12 cellular contexts compared by ENCODE assay signal in the genomic region with DNA sequence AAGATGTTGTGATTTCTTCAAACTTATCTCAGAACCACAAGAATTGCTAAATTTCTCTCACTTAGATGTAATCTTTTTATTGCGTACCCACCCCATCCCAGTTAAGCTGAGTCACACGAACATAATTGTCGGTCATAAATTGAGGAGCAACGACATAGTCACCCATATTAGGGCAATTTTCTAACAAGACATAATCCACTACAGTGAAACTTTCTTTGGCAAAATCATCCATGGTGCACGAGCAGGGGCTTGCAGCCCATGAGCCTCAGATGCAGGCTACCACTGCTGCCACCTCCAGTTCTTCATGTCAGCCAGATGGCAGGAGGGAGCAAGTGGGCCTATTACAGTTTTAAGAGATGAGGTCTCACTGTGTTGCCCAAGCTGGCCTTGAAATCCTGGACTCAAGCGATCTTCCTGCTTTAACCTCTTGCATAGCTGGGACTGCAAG.
DNase-seq lines count a peak whose midpoint lies in the region; ATAC-seq and TF ChIP-seq lines count a peak whose summit lies in the region.
"Had no signal": no experiment of that assay in that cellular context is flagged by ENCODE, and none has a peak within 500 bp of the region (broad histone marks: within the 10 kb centered on the region; RNA-seq: fewer than 3 reads in every experiment).

No MANE protein-coding gene starts in this region.

- peaks cover 2 to 16% of the 10 kb centered on the region in 2 experiments for H3K36me3 ChIP-seq in SK-N-SH (replicated peaks in 1 of 2; ENCODE audit: control insufficient read depth in 1 of 2, insufficient read depth in 2 of 2, low read length in 1 of 2)

- TF ChIP-seq EP300 in SK-N-SH (IDR thresholded peaks at IDR 0.05; ENCODE audit: borderline replicate concordance in 1 of 2, low read depth in 1 of 2, low read length in 1 of 2) = no peak

- H3K9me3 ChIP-seq in SK-N-SH = no peaks in the 10 kb centered on the region

- H2AFZ ChIP-seq in SK-N-SH (ENCODE audit: low read depth) = no peak overlapping the region

- POLR2A ChIA-PET in SK-N-SH (lab: Yijun Ruan, JAX) = no interaction called here

- H3K9me3 Mint-ChIP-seq in stimulated activated memory B cell treated with anti-CD40 and anti-IgM and Interleukin-4, amounts not matched to agents 10 μg/mL and 1 μg/mL and 100 μg/mL, for 72 hours = no peaks in the 10 kb centered on the region
- H3K9me3 Mint-ChIP-seq: activated CD4-positive, alpha-beta T cell treated with anti-CD3 and anti-CD28 coated beads, Interleukin-2, amount 10 ng/mL, durations not matched to agents 7 days and 5 days; CD8-positive, alpha-beta T cell had no signal

- no peak overlapping the region for H3K27ac Mint-ChIP-seq in stimulated activated memory B cell treated with anti-CD40 and anti-IgM and Interleukin-4, amounts not matched to agents 10 μg/mL and 1 μg/mL and 100 μg/mL, for 72 hours
- H3K27ac Mint-ChIP-seq: activated CD4-positive, alpha-beta T cell treated with anti-CD3 and anti-CD28 coated beads, Interleukin-2, amount 10 ng/mL, durations not matched to agents 7 days and 5 days; CD8-positive, alpha-beta T cell had no signal

- H3K4me2 ChIP-seq in SK-N-SH = no peak overlapping the region

- H3K36me3 Mint-ChIP-seq in stimulated activated memory B cell treated with anti-CD40 and anti-IgM and Interleukin-4, amounts not matched to agents 10 μg/mL and 1 μg/mL and 100 μg/mL, for 72 hours = peaks cover 37% of the 10 kb centered on the region

- H3K9ac ChIP-seq in SK-N-SH = no peak overlapping the region

- intact Hi-C loops in left colon (cut with DNase I, micrococcal nuclease) (no loop called here), posterior vena cava (cut with DNase I) (no loop called here)

- no peak overlapping the region for H3K4me3 ChIP-seq in HL-60 (replicated peaks; ENCODE audit: insufficient read depth, low read length)
- H3K4me3 ChIP-seq in SK-N-SH (ENCODE audit: low read depth in 2 of 2, low read length in 1 of 2) = no peak overlapping the region

- peaks cover 0 to 22% of the 10 kb centered on the region in 2 experiments; a peak in 1 of 4 replicates for H3K4me1 ChIP-seq in SK-N-SH (ENCODE audit: control insufficient read depth in 1 of 2, insufficient read depth in 2 of 2, low read depth in 1 of 2, low read length in 1 of 2)

- TF ChIP-seq CTCF in AG09319 (IDR thresholded peaks at IDR 0.05; ENCODE audit: low read depth, low read length) (peak; percentile 4), HL-60 (IDR thresholded peaks at IDR 0.05; ENCODE audit: insufficient read depth, low read length) (no peak), SK-N-SH (IDR thresholded peaks at IDR 0.05) (no peak)

- 82% methylated on average over 6 of the region's 6 CpGs for WGBS in SK-N-SH (ENCODE audit: low lambda C conversion rate)

- H3K27me3 ChIP-seq in HL-60 (ENCODE audit: insufficient read depth, poor library complexity, severe bottlenecking) (no peaks in the 10 kb centered on the region), SK-N-SH (ENCODE audit: insufficient read depth) (no peaks in the 10 kb centered on the region)

- H3K27ac ChIP-seq in HL-60 (replicated peaks) (peak overlapping the region; percentile 47), SK-N-SH (ENCODE audit: low read depth in 2 of 2, low read length in 1 of 2) (no peak overlapping the region)

- H3K4me1 Mint-ChIP-seq in stimulated activated memory B cell treated with anti-CD40 and anti-IgM and Interleukin-4, amounts not matched to agents 10 μg/mL and 1 μg/mL and 100 μg/mL, for 72 hours = peaks cover 12% of the 10 kb centered on the region

- ATAC-seq in left colon (peak; percentile 85), HG03432 (IDR thresholded peaks at IDR 0.05; ENCODE audit: unreplicated experiment) (no peak)
- ATAC-seq in stimulated activated memory B cell treated with anti-CD40 and anti-IgM and Interleukin-4, amounts not matched to agents 10 μg/mL and 1 μg/mL and 100 μg/mL, for 72 hours = no peak
- ATAC-seq: CD8-positive, alpha-beta T cell had no signal

- no peaks in the 10 kb centered on the region for H4K20me1 ChIP-seq in SK-N-SH (ENCODE audit: insufficient read depth)

- no peaks in the 10 kb centered on the region for H3K79me2 ChIP-seq in SK-N-SH (ENCODE audit: insufficient read depth)

- H3F3A ChIP-seq in SK-N-SH (replicated peaks; ENCODE audit: insufficient read depth) = peaks cover 5% of the 10 kb centered on the region

- no peaks in the 10 kb centered on the region for H3K9me2 ChIP-seq in SK-N-SH

- DNase-seq in AG09319 (ENCODE audit: extremely low read depth, low read depth) = peak; percentile 51
- DNase-seq in HL-60 (ENCODE audit: low read depth in 1 of 2, low spot score in 1 of 2) = peak; percentile 43 to 66
- no peak for DNase-seq in SK-N-SH
- DNase-seq in left colon = no peak
- no peak for DNase-seq in posterior vena cava (ENCODE audit: low spot score)
- DNase-seq in HPDE6-E6E7 (ENCODE audit: extremely low spot score) = no peak
- DNase-seq: activated CD4-positive, alpha-beta T cell treated with anti-CD3 and anti-CD28 coated beads, Interleukin-2, amount 10 ng/mL, durations not matched to agents 7 days and 5 days; CD8-positive, alpha-beta T cell; left cardiac atrium; NCI-H1436 had no signal

- no peak for TF ChIP-seq RAD21 in SK-N-SH (IDR thresholded peaks at IDR 0.05; ENCODE audit: low read length)

- H3K27me3 Mint-ChIP-seq in stimulated activated memory B cell treated with anti-CD40 and anti-IgM and Interleukin-4, amounts not matched to agents 10 μg/mL and 1 μg/mL and 100 μg/mL, for 72 hours = no peaks in the 10 kb centered on the region
- H3K27me3 Mint-ChIP-seq: activated CD4-positive, alpha-beta T cell treated with anti-CD3 and anti-CD28 coated beads, Interleukin-2, amount 10 ng/mL, durations not matched to agents 7 days and 5 days had no signal

- no peak overlapping the region for H3K4me3 Mint-ChIP-seq in stimulated activated memory B cell treated with anti-CD40 and anti-IgM and Interleukin-4, amounts not matched to agents 10 μg/mL and 1 μg/mL and 100 μg/mL, for 72 hours
- H3K4me3 Mint-ChIP-seq: activated CD4-positive, alpha-beta T cell treated with anti-CD3 and anti-CD28 coated beads, Interleukin-2, amount 10 ng/mL, durations not matched to agents 7 days and 5 days; CD8-positive, alpha-beta T cell had no signal

- CTCF ChIA-PET in SK-N-SH (lab: Yijun Ruan, JAX) = interaction anchor here (1.3 kb wide), 1 partner anchor 114 kb away, joined by 3 read pairs; no protein-coding TSS in a partner anchor

TF ChIP-seq in SK-N-SH, 30 proteins besides CTCF, POLR2A, EP300 and RAD21:
- TF ChIP-seq CHD2 (IDR thresholded peaks at IDR 0.05; ENCODE audit: low read length, partially characterized antibody) = no peak
- no peak for TF ChIP-seq GATA2 (CRISPR knock-in tag; IDR thresholded peaks at IDR 0.05)
- no peak for TF ChIP-seq RCOR1 (IDR thresholded peaks at IDR 0.05; ENCODE audit: low read length)
- no peak for TF ChIP-seq USF2 (IDR thresholded peaks at IDR 0.05; ENCODE audit: borderline replicate concordance, low read depth, low read length)
- TF ChIP-seq TCF12 (IDR thresholded peaks at IDR 0.05) = 0 out of 2 replicates have a peak, but pooled peaks have one; percentile 12
- no peak for TF ChIP-seq JUND (IDR thresholded peaks at IDR 0.05)
- 0 out of 2 replicates have a peak, but pooled peaks have one; percentile 16 for TF ChIP-seq PBX3 (IDR thresholded peaks at IDR 0.05)

Comparison
In these comparisons a context has a peak if more than half of its experiments do, and no peak if none do; other contexts are left out.
1. DNase-seq: peak in AG09319 (single experiment) and HL-60 (2 of 2); none in SK-N-SH (single experiment), left colon (0 of 2), posterior vena cava (single experiment) and HPDE6-E6E7 (single experiment).